13 cellular contexts compared by ENCODE assay signal in the genomic region with DNA sequence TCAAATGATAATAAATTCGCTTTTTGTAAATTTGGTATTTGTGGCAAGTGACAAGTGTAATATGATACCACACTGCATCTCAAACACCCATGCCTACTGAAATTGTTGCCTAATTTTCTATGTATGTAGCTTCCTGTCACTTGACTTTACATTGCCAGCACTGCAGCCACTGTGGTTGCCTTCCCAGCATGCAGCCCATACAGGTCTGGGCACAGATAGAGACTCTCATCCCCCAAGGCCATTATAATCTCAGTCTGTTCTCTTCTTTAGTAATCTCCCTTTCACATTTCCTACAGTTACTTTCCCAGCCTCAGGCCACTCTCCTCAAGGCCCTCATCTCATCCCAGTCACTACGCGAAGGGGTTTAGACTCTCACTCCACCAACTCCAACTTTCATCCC.
"Had no signal": no experiment of that assay in that cellular context is flagged by ENCODE, and none has a peak within 500 bp of the region (broad histone marks: within the 10 kb centered on the region; RNA-seq: fewer than 3 reads in every experiment).

No MANE protein-coding gene starts in this region.

- H3K4me1 Mint-ChIP-seq: nephron; stimulated activated memory B cell treated with anti-CD40 and anti-IgM and Interleukin-4, amounts not matched to agents 10 μg/mL and 1 μg/mL and 100 μg/mL, for 72 hours had no signal

- H3K4me3 Mint-ChIP-seq: activated CD4-positive, alpha-beta memory T cell treated with anti-CD3 and anti-CD28 coated beads for 36 hours; activated naive CD8-positive, alpha-beta T cell; nephron; stimulated activated memory B cell treated with anti-CD40 and anti-IgM and Interleukin-4, amounts not matched to agents 10 μg/mL and 1 μg/mL and 100 μg/mL, for 72 hours had no signal

- H3K27me3 Mint-ChIP-seq: activated CD4-positive, alpha-beta memory T cell treated with anti-CD3 and anti-CD28 coated beads for 36 hours; activated naive CD8-positive, alpha-beta T cell; stimulated activated memory B cell treated with anti-CD40 and anti-IgM and Interleukin-4, amounts not matched to agents 10 μg/mL and 1 μg/mL and 100 μg/mL, for 72 hours had no signal

- H3K27ac Mint-ChIP-seq: activated CD4-positive, alpha-beta memory T cell treated with anti-CD3 and anti-CD28 coated beads for 36 hours; activated naive CD8-positive, alpha-beta T cell; nephron; stimulated activated memory B cell treated with anti-CD40 and anti-IgM and Interleukin-4, amounts not matched to agents 10 μg/mL and 1 μg/mL and 100 μg/mL, for 72 hours had no signal

- H3K36me3 Mint-ChIP-seq: activated CD4-positive, alpha-beta memory T cell treated with anti-CD3 and anti-CD28 coated beads for 36 hours; activated naive CD8-positive, alpha-beta T cell; stimulated activated memory B cell treated with anti-CD40 and anti-IgM and Interleukin-4, amounts not matched to agents 10 μg/mL and 1 μg/mL and 100 μg/mL, for 72 hours had no signal

- DNase-seq: activated CD4-positive, alpha-beta memory T cell treated with anti-CD3 and anti-CD28 coated beads for 36 hours; activated gamma-delta T cell; activated T-cell treated with anti-CD3 and anti-CD28 coated beads, Interleukin-2, amount 50 U/mL, for 48 hours; amygdala; brain microvascular endothelial cell; dermis blood vessel endothelial cell; erythroblast; right lobe of liver; T-helper 9 cell; tibial artery had no signal

- H3K9me3 Mint-ChIP-seq: nephron had no signal
